ENCODE assay signal across 1 cellular context in the genomic region with DNA sequence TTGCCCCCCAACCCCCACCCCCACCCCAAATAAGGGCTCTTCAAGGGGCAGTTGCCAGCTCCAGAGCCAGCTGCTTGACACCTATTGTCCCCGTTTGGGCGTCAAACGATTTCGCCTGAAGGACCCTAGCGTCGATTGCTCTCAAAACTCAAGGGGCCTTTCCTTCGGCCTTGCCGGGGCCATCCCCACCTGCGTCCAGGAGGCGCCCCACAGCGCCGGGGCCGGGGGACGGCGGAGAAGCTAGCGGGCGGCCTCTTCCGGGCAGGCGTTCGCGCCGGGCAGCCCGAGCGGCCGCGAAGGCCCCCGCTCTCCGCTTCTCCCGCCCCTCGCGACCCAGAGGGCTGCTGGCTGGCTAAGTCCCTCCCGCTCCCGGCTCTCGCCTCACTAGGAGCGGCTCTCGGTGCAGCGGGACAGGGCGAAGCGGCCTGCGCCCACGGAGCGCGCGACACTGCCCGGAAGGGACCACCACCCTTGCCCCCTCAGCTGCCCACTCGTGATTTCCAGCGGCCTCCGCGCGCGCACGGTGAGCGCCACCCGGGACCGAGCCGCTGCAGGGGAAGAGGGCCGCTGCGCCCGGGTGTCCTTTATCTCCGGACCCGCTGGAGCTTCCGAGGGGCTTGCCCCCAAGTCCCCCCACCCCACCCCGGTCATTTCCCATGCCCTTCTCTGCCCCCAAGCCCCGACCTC.
A peak's percentile ranks its signal among the peaks of the same experiment; 100 is the strongest.
TF ChIP-seq lines count a peak whose summit lies in the region.

A gene with protein sequence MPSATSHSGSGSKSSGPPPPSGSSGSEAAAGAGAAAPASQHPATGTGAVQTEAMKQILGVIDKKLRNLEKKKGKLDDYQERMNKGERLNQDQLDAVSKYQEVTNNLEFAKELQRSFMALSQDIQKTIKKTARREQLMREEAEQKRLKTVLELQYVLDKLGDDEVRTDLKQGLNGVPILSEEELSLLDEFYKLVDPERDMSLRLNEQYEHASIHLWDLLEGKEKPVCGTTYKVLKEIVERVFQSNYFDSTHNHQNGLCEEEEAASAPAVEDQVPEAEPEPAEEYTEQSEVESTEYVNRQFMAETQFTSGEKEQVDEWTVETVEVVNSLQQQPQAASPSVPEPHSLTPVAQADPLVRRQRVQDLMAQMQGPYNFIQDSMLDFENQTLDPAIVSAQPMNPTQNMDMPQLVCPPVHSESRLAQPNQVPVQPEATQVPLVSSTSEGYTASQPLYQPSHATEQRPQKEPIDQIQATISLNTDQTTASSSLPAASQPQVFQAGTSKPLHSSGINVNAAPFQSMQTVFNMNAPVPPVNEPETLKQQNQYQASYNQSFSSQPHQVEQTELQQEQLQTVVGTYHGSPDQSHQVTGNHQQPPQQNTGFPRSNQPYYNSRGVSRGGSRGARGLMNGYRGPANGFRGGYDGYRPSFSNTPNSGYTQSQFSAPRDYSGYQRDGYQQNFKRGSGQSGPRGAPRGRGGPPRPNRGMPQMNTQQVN (plus strand): TSS at position 383 of the 687 bp plus-strand sequence. CDS start 690 bp downstream, outside the sequence.

TF ChIP-seq in K562, 482 proteins besides CTCF, POLR2A, EP300 and RAD21 (continued from another document and continues in another):
- TF ChIP-seq, protein P1, sequence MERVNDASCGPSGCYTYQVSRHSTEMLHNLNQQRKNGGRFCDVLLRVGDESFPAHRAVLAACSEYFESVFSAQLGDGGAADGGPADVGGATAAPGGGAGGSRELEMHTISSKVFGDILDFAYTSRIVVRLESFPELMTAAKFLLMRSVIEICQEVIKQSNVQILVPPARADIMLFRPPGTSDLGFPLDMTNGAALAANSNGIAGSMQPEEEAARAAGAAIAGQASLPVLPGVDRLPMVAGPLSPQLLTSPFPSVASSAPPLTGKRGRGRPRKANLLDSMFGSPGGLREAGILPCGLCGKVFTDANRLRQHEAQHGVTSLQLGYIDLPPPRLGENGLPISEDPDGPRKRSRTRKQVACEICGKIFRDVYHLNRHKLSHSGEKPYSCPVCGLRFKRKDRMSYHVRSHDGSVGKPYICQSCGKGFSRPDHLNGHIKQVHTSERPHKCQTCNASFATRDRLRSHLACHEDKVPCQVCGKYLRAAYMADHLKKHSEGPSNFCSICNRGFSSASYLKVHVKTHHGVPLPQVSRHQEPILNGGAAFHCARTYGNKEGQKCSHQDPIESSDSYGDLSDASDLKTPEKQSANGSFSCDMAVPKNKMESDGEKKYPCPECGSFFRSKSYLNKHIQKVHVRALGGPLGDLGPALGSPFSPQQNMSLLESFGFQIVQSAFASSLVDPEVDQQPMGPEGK (CRISPR knock-in tag; IDR thresholded peaks at IDR 0.05; ENCODE audit: borderline replicate concordance) = no peak
- TF ChIP-seq FOXP1 (CRISPR knock-in tag; IDR thresholded peaks at IDR 0.05) (0 out of 2 replicates have a peak, but pooled peaks have one; percentile 41), DIDO1 (tag; IDR thresholded peaks at IDR 0.05; ENCODE audit: low read depth) (no peak), POLR3A (IDR thresholded peaks at IDR 0.05; ENCODE audit: borderline replicate concordance, extremely low read depth, insufficient read depth, insufficient read length) (no peak), BRF1 (IDR thresholded peaks at IDR 0.05; ENCODE audit: borderline replicate concordance, extremely low read depth, insufficient read length) (no peak), KDM1A (IDR thresholded peaks at IDR 0.05) (no peak), TRIM24 (IDR thresholded peaks at IDR 0.05) (no peak), ZNF133 (CRISPR knock-in tag; IDR thresholded peaks at IDR 0.05) (no peak), HCFC1 (IDR thresholded peaks at IDR 0.05; ENCODE audit: low read depth, low read length) (peak; percentile 55; the same call in 1 of the 2 replicates), KLF16 (IDR thresholded peaks at IDR 0.05) (no peak), ZKSCAN1 (IDR thresholded peaks at IDR 0.05; ENCODE audit: low read depth, low read length) (0 out of 2 replicates have a peak, but pooled peaks have one; percentile 5), HMGN3 (IDR thresholded peaks at IDR 0.05; ENCODE audit: borderline replicate concordance, extremely low read depth, insufficient read length, low read depth, low read length) (peak; percentile 26), ZNF584 (CRISPR knock-in tag; IDR thresholded peaks at IDR 0.05; ENCODE audit: low read depth) (no peak), GTF2E2 (tag; IDR thresholded peaks at IDR 0.05) (no peak), ESRRA (IDR thresholded peaks at IDR 0.05; ENCODE audit: borderline replicate concordance, low read depth) (no peak; the same call in 1 of the 2 replicates)
- TF ChIP-seq, protein P2, sequence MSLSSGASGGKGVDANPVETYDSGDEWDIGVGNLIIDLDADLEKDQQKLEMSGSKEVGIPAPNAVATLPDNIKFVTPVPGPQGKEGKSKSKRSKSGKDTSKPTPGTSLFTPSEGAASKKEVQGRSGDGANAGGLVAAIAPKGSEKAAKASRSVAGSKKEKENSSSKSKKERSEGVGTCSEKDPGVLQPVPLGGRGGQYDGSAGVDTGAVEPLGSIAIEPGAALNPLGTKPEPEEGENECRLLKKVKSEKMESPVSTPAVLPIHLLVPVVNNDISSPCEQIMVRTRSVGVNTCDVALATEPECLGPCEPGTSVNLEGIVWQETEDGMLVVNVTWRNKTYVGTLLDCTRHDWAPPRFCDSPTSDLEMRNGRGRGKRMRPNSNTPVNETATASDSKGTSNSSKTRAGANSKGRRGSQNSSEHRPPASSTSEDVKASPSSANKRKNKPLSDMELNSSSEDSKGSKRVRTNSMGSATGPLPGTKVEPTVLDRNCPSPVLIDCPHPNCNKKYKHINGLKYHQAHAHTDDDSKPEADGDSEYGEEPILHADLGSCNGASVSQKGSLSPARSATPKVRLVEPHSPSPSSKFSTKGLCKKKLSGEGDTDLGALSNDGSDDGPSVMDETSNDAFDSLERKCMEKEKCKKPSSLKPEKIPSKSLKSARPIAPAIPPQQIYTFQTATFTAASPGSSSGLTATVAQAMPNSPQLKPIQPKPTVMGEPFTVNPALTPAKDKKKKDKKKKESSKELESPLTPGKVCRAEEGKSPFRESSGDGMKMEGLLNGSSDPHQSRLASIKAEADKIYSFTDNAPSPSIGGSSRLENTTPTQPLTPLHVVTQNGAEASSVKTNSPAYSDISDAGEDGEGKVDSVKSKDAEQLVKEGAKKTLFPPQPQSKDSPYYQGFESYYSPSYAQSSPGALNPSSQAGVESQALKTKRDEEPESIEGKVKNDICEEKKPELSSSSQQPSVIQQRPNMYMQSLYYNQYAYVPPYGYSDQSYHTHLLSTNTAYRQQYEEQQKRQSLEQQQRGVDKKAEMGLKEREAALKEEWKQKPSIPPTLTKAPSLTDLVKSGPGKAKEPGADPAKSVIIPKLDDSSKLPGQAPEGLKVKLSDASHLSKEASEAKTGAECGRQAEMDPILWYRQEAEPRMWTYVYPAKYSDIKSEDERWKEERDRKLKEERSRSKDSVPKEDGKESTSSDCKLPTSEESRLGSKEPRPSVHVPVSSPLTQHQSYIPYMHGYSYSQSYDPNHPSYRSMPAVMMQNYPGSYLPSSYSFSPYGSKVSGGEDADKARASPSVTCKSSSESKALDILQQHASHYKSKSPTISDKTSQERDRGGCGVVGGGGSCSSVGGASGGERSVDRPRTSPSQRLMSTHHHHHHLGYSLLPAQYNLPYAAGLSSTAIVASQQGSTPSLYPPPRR (CRISPR knock-in tag; IDR thresholded peaks at IDR 0.05; ENCODE audit: borderline replicate concordance) = no peak
- TF ChIP-seq, protein P3, sequence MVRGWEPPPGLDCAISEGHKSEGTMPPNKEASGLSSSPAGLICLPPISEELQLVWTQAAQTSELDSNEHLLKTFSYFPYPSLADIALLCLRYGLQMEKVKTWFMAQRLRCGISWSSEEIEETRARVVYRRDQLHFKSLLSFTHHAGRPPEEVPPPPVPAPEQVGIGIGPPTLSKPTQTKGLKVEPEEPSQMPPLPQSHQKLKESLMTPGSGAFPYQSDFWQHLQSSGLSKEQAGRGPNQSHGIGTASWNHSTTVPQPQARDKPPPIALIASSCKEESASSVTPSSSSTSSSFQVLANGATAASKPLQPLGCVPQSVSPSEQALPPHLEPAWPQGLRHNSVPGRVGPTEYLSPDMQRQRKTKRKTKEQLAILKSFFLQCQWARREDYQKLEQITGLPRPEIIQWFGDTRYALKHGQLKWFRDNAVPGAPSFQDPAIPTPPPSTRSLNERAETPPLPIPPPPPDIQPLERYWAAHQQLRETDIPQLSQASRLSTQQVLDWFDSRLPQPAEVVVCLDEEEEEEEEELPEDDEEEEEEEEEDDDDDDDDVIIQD (CRISPR knock-in tag; IDR thresholded peaks at IDR 0.05) = no peak
- TF ChIP-seq, protein P4, sequence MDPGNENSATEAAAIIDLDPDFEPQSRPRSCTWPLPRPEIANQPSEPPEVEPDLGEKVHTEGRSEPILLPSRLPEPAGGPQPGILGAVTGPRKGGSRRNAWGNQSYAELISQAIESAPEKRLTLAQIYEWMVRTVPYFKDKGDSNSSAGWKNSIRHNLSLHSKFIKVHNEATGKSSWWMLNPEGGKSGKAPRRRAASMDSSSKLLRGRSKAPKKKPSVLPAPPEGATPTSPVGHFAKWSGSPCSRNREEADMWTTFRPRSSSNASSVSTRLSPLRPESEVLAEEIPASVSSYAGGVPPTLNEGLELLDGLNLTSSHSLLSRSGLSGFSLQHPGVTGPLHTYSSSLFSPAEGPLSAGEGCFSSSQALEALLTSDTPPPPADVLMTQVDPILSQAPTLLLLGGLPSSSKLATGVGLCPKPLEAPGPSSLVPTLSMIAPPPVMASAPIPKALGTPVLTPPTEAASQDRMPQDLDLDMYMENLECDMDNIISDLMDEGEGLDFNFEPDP (CRISPR knock-in tag; IDR thresholded peaks at IDR 0.05) = peak; percentile 31; the same call in 1 of the 2 replicates
- TF ChIP-seq, protein P5, sequence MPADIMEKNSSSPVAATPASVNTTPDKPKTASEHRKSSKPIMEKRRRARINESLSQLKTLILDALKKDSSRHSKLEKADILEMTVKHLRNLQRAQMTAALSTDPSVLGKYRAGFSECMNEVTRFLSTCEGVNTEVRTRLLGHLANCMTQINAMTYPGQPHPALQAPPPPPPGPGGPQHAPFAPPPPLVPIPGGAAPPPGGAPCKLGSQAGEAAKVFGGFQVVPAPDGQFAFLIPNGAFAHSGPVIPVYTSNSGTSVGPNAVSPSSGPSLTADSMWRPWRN (IDR thresholded peaks at IDR 0.05; ENCODE audit: low read depth) = no peak
- TF ChIP-seq, protein P6, sequence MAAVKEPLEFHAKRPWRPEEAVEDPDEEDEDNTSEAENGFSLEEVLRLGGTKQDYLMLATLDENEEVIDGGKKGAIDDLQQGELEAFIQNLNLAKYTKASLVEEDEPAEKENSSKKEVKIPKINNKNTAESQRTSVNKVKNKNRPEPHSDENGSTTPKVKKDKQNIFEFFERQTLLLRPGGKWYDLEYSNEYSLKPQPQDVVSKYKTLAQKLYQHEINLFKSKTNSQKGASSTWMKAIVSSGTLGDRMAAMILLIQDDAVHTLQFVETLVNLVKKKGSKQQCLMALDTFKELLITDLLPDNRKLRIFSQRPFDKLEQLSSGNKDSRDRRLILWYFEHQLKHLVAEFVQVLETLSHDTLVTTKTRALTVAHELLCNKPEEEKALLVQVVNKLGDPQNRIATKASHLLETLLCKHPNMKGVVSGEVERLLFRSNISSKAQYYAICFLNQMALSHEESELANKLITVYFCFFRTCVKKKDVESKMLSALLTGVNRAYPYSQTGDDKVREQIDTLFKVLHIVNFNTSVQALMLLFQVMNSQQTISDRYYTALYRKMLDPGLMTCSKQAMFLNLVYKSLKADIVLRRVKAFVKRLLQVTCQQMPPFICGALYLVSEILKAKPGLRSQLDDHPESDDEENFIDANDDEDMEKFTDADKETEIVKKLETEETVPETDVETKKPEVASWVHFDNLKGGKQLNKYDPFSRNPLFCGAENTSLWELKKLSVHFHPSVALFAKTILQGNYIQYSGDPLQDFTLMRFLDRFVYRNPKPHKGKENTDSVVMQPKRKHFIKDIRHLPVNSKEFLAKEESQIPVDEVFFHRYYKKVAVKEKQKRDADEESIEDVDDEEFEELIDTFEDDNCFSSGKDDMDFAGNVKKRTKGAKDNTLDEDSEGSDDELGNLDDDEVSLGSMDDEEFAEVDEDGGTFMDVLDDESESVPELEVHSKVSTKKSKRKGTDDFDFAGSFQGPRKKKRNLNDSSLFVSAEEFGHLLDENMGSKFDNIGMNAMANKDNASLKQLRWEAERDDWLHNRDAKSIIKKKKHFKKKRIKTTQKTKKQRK (IDR thresholded peaks at IDR 0.05; ENCODE audit: borderline replicate concordance, low read depth, low read length) = no peak
- TF ChIP-seq, protein P7, sequence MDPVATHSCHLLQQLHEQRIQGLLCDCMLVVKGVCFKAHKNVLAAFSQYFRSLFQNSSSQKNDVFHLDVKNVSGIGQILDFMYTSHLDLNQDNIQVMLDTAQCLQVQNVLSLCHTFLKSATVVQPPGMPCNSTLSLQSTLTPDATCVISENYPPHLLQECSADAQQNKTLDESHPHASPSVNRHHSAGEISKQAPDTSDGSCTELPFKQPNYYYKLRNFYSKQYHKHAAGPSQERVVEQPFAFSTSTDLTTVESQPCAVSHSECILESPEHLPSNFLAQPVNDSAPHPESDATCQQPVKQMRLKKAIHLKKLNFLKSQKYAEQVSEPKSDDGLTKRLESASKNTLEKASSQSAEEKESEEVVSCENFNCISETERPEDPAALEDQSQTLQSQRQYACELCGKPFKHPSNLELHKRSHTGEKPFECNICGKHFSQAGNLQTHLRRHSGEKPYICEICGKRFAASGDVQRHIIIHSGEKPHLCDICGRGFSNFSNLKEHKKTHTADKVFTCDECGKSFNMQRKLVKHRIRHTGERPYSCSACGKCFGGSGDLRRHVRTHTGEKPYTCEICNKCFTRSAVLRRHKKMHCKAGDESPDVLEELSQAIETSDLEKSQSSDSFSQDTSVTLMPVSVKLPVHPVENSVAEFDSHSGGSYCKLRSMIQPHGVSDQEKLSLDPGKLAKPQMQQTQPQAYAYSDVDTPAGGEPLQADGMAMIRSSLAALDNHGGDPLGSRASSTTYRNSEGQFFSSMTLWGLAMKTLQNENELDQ (CRISPR knock-in tag; IDR thresholded peaks at IDR 0.05; ENCODE audit: borderline replicate concordance) = no peak
- TF ChIP-seq, protein P8, sequence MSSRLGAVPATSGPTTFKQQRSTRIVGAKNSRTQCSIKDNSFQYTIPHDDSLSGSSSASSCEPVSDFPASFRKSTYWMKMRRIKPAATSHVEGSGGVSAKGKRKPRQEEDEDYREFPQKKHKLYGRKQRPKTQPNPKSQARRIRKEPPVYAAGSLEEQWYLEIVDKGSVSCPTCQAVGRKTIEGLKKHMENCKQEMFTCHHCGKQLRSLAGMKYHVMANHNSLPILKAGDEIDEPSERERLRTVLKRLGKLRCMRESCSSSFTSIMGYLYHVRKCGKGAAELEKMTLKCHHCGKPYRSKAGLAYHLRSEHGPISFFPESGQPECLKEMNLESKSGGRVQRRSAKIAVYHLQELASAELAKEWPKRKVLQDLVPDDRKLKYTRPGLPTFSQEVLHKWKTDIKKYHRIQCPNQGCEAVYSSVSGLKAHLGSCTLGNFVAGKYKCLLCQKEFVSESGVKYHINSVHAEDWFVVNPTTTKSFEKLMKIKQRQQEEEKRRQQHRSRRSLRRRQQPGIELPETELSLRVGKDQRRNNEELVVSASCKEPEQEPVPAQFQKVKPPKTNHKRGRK (tag; IDR thresholded peaks at IDR 0.05) = no peak
